19 cellular contexts compared by ENCODE assay signal in the genomic region with DNA sequence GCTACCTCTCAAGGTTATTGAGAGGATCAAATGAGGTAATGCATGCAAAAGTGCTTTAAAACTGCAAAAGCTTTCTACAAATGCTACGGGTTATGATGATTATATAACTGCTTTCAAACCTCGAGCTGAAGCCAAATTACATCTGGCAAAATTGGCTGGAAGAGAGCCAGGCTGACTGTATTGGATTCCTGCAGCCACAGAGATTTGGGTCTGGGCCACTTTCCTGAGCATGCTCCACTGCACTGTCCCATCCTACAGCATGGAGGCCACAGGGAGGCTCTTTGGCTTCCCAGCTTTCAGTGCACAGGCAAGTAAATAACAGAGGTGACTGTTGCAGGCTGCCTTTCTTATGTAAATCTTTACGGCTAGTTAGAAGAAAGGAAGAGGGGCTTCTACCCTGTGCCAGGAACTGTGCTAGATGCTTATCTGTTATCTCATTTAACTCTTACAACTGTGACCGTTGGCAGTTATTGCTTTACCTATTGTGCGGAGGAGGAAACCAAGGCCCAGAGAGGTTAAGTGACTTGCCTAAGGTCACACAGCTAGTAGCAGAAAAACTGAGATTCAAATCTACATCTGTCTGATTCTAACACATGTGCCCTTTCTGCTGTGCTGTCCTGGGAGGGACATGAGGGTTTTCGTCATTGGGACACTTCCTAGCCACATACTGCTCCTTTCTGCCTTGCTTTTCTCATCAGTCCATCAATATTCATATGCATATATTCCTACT.
DNase-seq lines count a peak whose midpoint lies in the region; ATAC-seq, FAIRE-seq and TF ChIP-seq lines count a peak whose summit lies in the region.
"Had no signal": no experiment of that assay in that cellular context is flagged by ENCODE, and none has a peak within 500 bp of the region (broad histone marks: within the 10 kb centered on the region; RNA-seq: fewer than 3 reads in every experiment).

No MANE protein-coding gene starts in this region.

- no peaks in the 10 kb centered on the region for H3K36me3 Mint-ChIP-seq in MCF 10A (ENCODE audit: insufficient read depth, unreplicated experiment)
- H3K36me3 Mint-ChIP-seq: naive thymus-derived CD8-positive, alpha-beta T cell had no signal

- FAIRE-seq in RCC 7860 (lab: Jason Lieb, UNC) = peak; percentile 25
- FAIRE-seq: endothelial cell of umbilical vein had no signal

- H3K4me3 Mint-ChIP-seq in MCF 10A (ENCODE audit: unreplicated experiment) = no peak overlapping the region
- H3K4me3 Mint-ChIP-seq: activated naive CD8-positive, alpha-beta T cell treated with anti-CD3 and anti-CD28 coated beads, Interleukin-2, amount 50 U/mL, for 24 hours; dendritic cell treated with granulocyte-macrophage colony-stimulating factor and Interleukin-4, amounts not matched to agents 40 ng/mL and 50 ng/mL, for 4 days; naive thymus-derived CD8-positive, alpha-beta T cell had no signal

- TF ChIP-seq POLR2A in breast epithelium (IDR thresholded peaks at IDR 0.05) = no peak
- TF ChIP-seq POLR2A in testis (IDR thresholded peaks at IDR 0.05) = no peak

- H3K4me3 ChIP-seq in breast epithelium = no peak overlapping the region
- no peak overlapping the region for H3K4me3 ChIP-seq in testis
- H3K4me3 ChIP-seq: gastroesophageal sphincter had no signal

- no TSS peak for BruUV-seq in MCF 10A (replicated peaks; lab: Mats Ljungman, UMichigan)

- no peaks in the 10 kb centered on the region for H3K9me3 ChIP-seq in breast epithelium
- no peaks in the 10 kb centered on the region for H3K9me3 ChIP-seq in testis
- H3K9me3 ChIP-seq: gastroesophageal sphincter had no signal

- TF ChIP-seq CTCF in MCF 10A (IDR thresholded peaks at IDR 0.05; ENCODE audit: unreplicated experiment) = no peak
- TF ChIP-seq CTCF in breast epithelium (IDR thresholded peaks at IDR 0.05) = no peak
- no peak for TF ChIP-seq CTCF in testis (IDR thresholded peaks at IDR 0.05)

- H3K27ac Mint-ChIP-seq in MCF 10A (ENCODE audit: low read depth, unreplicated experiment) = no peak overlapping the region
- H3K27ac Mint-ChIP-seq: activated naive CD8-positive, alpha-beta T cell treated with anti-CD3 and anti-CD28 coated beads, Interleukin-2, amount 50 U/mL, for 24 hours; dendritic cell treated with granulocyte-macrophage colony-stimulating factor and Interleukin-4, amounts not matched to agents 40 ng/mL and 50 ng/mL, for 4 days; naive thymus-derived CD8-positive, alpha-beta T cell had no signal

- H3K4me1 ChIP-seq in breast epithelium = peaks cover 0 to 4% of the 10 kb centered on the region in 2 donors
- H3K4me1 ChIP-seq in testis = no peaks in the 10 kb centered on the region

- POLR2A ChIA-PET in MCF 10A (lab: Yijun Ruan, JAX) = interaction anchor here (0.7 kb wide), 1 partner anchor 31 kb away, joined by 3 read pairs; no protein-coding TSS in a partner anchor

- peaks cover 16% of the 10 kb centered on the region for H3K4me1 Mint-ChIP-seq in MCF 10A (ENCODE audit: insufficient read depth, unreplicated experiment)
- H3K4me1 Mint-ChIP-seq: activated naive CD8-positive, alpha-beta T cell treated with anti-CD3 and anti-CD28 coated beads, Interleukin-2, amount 50 U/mL, for 24 hours; naive thymus-derived CD8-positive, alpha-beta T cell had no signal

- peak; percentile 32 for DNase-seq in MCF 10A (ENCODE audit: unreplicated experiment)
- no peak for DNase-seq in breast epithelium (ENCODE audit: low spot score in 2 of 2)
- DNase-seq in RCC 7860 (ENCODE audit: low spot score) = peak; percentile 16
- no peak for DNase-seq in epithelial cell of prostate (ENCODE audit: low read depth, low spot score)
- peak; percentile 32 for DNase-seq in testis
- DNase-seq in 8988T = no peak
- no peak for DNase-seq in HUDEP-2 (lab: John Stamatoyannopoulos, UW; ENCODE audit: unreplicated experiment in 76 of 76)
- DNase-seq: activated CD8-positive, alpha-beta memory T cell treated with anti-CD3 and anti-CD28 coated beads, Interleukin-2, amount 50 U/mL, for 48 hours; activated effector memory CD4-positive, alpha-beta T cell treated with Interleukin-2 at 50 U/mL for 16 hours; activated naive CD8-positive, alpha-beta T cell treated with anti-CD3 and anti-CD28 coated beads, Interleukin-2, amount 50 U/mL, for 24 hours; DMS153; MM.1S; naive thymus-derived CD8-positive, alpha-beta T cell; NCI-H187 had no signal

- intact Hi-C loops in MCF 10A (cut with micrococcal nuclease) (no loop called here), breast epithelium (cut with DNase I; ENCODE audit: low total_unique reads) (no loop called here), testis (cut with DNase I; ENCODE audit: low total_unique reads) (no loop called here)

- CTCF ChIA-PET in MCF 10A (lab: Yijun Ruan, JAX) = interaction anchor here (0.6 kb wide), 1 partner anchor 23 kb away, joined by 3 read pairs; no protein-coding TSS in a partner anchor

- H3K9me3 Mint-ChIP-seq in MCF 10A (ENCODE audit: unreplicated experiment) = no peaks in the 10 kb centered on the region
- H3K9me3 Mint-ChIP-seq: activated naive CD8-positive, alpha-beta T cell treated with anti-CD3 and anti-CD28 coated beads, Interleukin-2, amount 50 U/mL, for 24 hours; dendritic cell treated with granulocyte-macrophage colony-stimulating factor and Interleukin-4, amounts not matched to agents 40 ng/mL and 50 ng/mL, for 4 days; naive thymus-derived CD8-positive, alpha-beta T cell had no signal

- 63 to 67% methylated on average over 6 of the region's 6 CpGs for WGBS in testis, 2 donors

- H3K27ac ChIP-seq in breast epithelium = no peak overlapping the region
- peak overlapping the region; percentile 34 for H3K27ac ChIP-seq in epithelial cell of prostate
- H3K27ac ChIP-seq in testis = no peak overlapping the region
- H3K27ac ChIP-seq: gastroesophageal sphincter, VCaP had no signal

- no peak for ATAC-seq in HG02763 (IDR thresholded peaks at IDR 0.05; ENCODE audit: unreplicated experiment)
- ATAC-seq: activated naive CD8-positive, alpha-beta T cell treated with anti-CD3 and anti-CD28 coated beads, Interleukin-2, amount 50 U/mL, for 24 hours; naive thymus-derived CD8-positive, alpha-beta T cell had no signal

- no peaks in the 10 kb centered on the region for H3K27me3 ChIP-seq in breast epithelium
- no peaks in the 10 kb centered on the region for H3K27me3 ChIP-seq in testis

- no peaks in the 10 kb centered on the region for H3K27me3 Mint-ChIP-seq in MCF 10A (ENCODE audit: insufficient read depth, unreplicated experiment)

- H3K36me3 ChIP-seq in breast epithelium = no peaks in the 10 kb centered on the region
- H3K36me3 ChIP-seq in testis (ENCODE audit: low read depth, missing control alignments) = no peaks in the 10 kb centered on the region
- H3K36me3 ChIP-seq: gastroesophageal sphincter had no signal

Comparison
In these comparisons a context has a peak if more than half of its experiments do, and no peak if none do; other contexts are left out.
1. DNase-seq: peak in MCF 10A (single experiment), RCC 7860 (single experiment) and testis (single experiment); none in breast epithelium (0 of 2), epithelial cell of prostate (single experiment), 8988T (single experiment) and HUDEP-2 (0 of 76).